8 cellular contexts compared by ENCODE assay signal in the genomic region with DNA sequence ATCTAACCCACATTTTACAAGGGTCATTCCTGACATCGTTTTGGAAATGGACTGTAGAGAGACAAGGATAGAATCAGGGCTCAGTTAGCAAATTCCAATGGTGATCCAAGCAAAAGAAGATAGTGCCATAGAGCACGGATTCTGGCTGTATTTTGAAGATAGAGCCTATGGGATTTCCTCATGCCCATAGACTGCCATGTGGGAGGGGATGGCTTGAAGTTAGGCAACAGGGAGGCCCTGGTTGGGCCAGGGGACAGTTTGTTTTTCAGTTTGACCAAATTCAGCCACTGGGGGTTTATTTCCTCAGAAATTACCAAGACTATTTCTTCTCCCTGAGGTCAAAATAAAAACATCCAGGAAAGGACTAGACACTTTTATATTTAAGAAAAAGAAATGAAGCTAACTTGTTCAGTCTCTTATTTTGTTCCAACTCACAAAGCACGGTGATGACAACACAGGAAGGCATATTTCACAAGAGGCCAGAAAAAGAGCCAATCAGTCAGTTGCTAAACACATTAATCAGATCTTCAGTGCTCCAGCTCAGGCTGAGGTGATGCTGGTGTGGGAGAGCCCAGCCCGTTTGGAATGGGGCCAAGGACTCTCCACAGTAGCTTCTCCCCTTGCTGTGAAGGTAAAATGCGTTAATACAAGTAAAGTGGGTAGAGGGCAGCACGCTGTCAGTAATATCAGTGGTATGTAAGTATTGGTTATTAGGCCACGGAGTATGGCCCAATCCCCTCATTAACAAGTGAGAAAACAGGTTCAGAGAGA. TPM values are rescaled to one million over a fixed set of nuclear protein-coding genes. Genes with fewer than 3 reads are reported as not detected.
A peak's percentile ranks its signal among the peaks of the same experiment; 100 is the strongest.
DNase-seq lines count a peak whose midpoint lies in the region; ATAC-seq and TF ChIP-seq lines count a peak whose summit lies in the region.

No MANE protein-coding gene starts in this region.

- no TSS peak for BruUV-seq in Caco-2 (replicated peaks; lab: Mats Ljungman, UMichigan)

- H3K27me3 ChIP-seq in lower lobe of right lung (ENCODE audit: low read depth) (no peaks in the 10 kb centered on the region), endodermal cell (ENCODE audit: control insufficient read depth, insufficient read depth, low read length, poor library complexity, severe bottlenecking) (peaks cover 16% of the 10 kb centered on the region), Caco-2 (replicated peaks; ENCODE audit: control insufficient read depth, insufficient read depth, low read length) (no peaks in the 10 kb centered on the region)

- H3K27me3 Mint-ChIP-seq in CD14-positive monocyte (ENCODE audit: low read depth in 3 of 3) (peaks cover 0 to 1% (median 0%) of the 10 kb centered on the region in 3 donors), endodermal cell (ENCODE audit: insufficient read depth) (peaks cover 14% of the 10 kb centered on the region), Caco-2 (ENCODE audit: insufficient read depth, unreplicated experiment) (no peaks in the 10 kb centered on the region)

- H3K9me3 ChIP-seq in lower lobe of right lung (no peaks in the 10 kb centered on the region), endodermal cell (ENCODE audit: control insufficient read depth, low read length) (peaks cover 11% of the 10 kb centered on the region), Caco-2 (peaks cover 3% of the 10 kb centered on the region; the same call in 1 of the 2 replicates)

- CTCF ChIA-PET in Caco-2 (lab: Charles Lee) = interaction anchor here (1.0 kb wide), 1 partner anchor 21 kb away, joined by 4 read pairs; no protein-coding TSS in a partner anchor

- H3K36me3 Mint-ChIP-seq in CD14-positive monocyte = peaks cover 0 to 3% of the 10 kb centered on the region in 2 donors
- H3K36me3 Mint-ChIP-seq in endodermal cell (ENCODE audit: low read depth) = peaks cover 3% of the 10 kb centered on the region
- H3K36me3 Mint-ChIP-seq in Caco-2 (ENCODE audit: insufficient read depth, unreplicated experiment) = no peaks in the 10 kb centered on the region

- intact Hi-C loops in CD14-positive monocyte (cut with micrococcal nuclease) (loop anchor here (2.0 to 10.0 kb wide), 3 partner anchors 14 to 698 kb away; no protein-coding TSS in a partner anchor), lower lobe of right lung (cut with DNase I) (no loop called here), Caco-2 (cut with micrococcal nuclease; ENCODE audit: unreplicated experiment) (no loop called here), posterior cingulate gyrus (cut with DNase I) (no loop called here)

- H3K9me3 Mint-ChIP-seq in CD14-positive monocyte (no peaks in the 10 kb centered on the region), endodermal cell (peaks cover 14% of the 10 kb centered on the region), Caco-2 (ENCODE audit: unreplicated experiment) (peaks cover 7% of the 10 kb centered on the region)

- WGBS in endodermal cell (ENCODE audit: insufficient coverage in 1 of 2, insufficient read length in 1 of 2), 2 experiments = 74 to 76% methylated on average over 5 to 7 of the region's 7 CpGs

- no peak overlapping the region for H3K9ac ChIP-seq in endodermal cell (ENCODE audit: extremely low read depth, low read length, poor library complexity, severe bottlenecking)

- H3K4me3 Mint-ChIP-seq in CD14-positive monocyte = peak overlapping the region in 1 of 2 donors; percentile 81
- no peak overlapping the region for H3K4me3 Mint-ChIP-seq in endodermal cell
- H3K4me3 Mint-ChIP-seq in Caco-2 (ENCODE audit: unreplicated experiment) = no peak overlapping the region

- H3K4me3 ChIP-seq in astrocyte of the cerebellum (ENCODE audit: low read depth, low read length) (no peak overlapping the region), lower lobe of right lung (no peak overlapping the region), endodermal cell (ENCODE audit: low read length) (no peak overlapping the region), Caco-2 (ENCODE audit: low read depth, low read length) (no peak overlapping the region)

- H3K4me1 Mint-ChIP-seq in CD14-positive monocyte = peaks cover 67% of the 10 kb centered on the region
- H3K4me1 Mint-ChIP-seq in endodermal cell = no peaks in the 10 kb centered on the region
- H3K4me1 Mint-ChIP-seq in Caco-2 (ENCODE audit: low read depth, unreplicated experiment) = no peaks in the 10 kb centered on the region

- no peak for ATAC-seq in lower lobe of right lung
- ATAC-seq in HG03095 (IDR thresholded peaks at IDR 0.05; ENCODE audit: unreplicated experiment) = no peak

- in situ Hi-C loops in astrocyte of the cerebellum (cut with HindIII; ENCODE audit: low sequenced_read_pairs) = no loop called here

- peak; percentile 90 for DNase-seq in CD14-positive monocyte (ENCODE audit: low spot score)
- peak; percentile 68 for DNase-seq in NCI-H2029 (lab: John Stamatoyannopoulos, UW)
- peak; percentile 33 for DNase-seq in astrocyte of the cerebellum (ENCODE audit: low read depth)
- no peak for DNase-seq in lower lobe of right lung
- no peak for DNase-seq in endodermal cell
- no peak for DNase-seq in Caco-2
- no peak for DNase-seq in posterior cingulate gyrus

- H3K27ac ChIP-seq in lower lobe of right lung (peak overlapping the region; percentile 56), endodermal cell (ENCODE audit: low read depth, low read length) (no peak overlapping the region)

- H3K4me1 ChIP-seq in lower lobe of right lung (peaks cover 20% of the 10 kb centered on the region), endodermal cell (ENCODE audit: control insufficient read depth, insufficient read depth, low read length) (no peaks in the 10 kb centered on the region), Caco-2 (peaks cover 6% of the 10 kb centered on the region; the same call in 1 of the 2 replicates)

- H3K36me3 ChIP-seq in lower lobe of right lung (no peaks in the 10 kb centered on the region), endodermal cell (ENCODE audit: control insufficient read depth, insufficient read depth, low read length) (no peaks in the 10 kb centered on the region), Caco-2 (ENCODE audit: control insufficient read depth, insufficient read depth, low read length) (no peaks in the 10 kb centered on the region)

- POLR2A ChIA-PET in Caco-2 (lab: Charles Lee) = no interaction called here

- TF ChIP-seq CTCF in CD14-positive monocyte (IDR thresholded peaks at IDR 0.05) (no peak), astrocyte of the cerebellum (IDR thresholded peaks at IDR 0.05; ENCODE audit: low read depth, low read length, missing control alignments) (no peak), lower lobe of right lung (IDR thresholded peaks at IDR 0.05) (no peak), endodermal cell (conservative IDR thresholded peaks at IDR 0.05) (no peak), Caco-2 (IDR thresholded peaks at IDR 0.05; ENCODE audit: insufficient read depth in 1 of 2, low read depth in 1 of 2, low read length in 1 of 2, severe bottlenecking in 1 of 2, unreplicated experiment in 1 of 2) (no peak)

- H3K27ac Mint-ChIP-seq in CD14-positive monocyte (peak overlapping the region; percentile 96 to 99 (median 98)), endodermal cell (no peak overlapping the region), Caco-2 (ENCODE audit: unreplicated experiment) (no peak overlapping the region)

RNA-seq across cellular contexts. Expression of gene DCTN4, which starts 4.4 kb away (rescaled TPM):
- polyA plus RNA-seq in CD14-positive monocyte = 10 to 100 TPM; 14.6 to 16.3 TPM
- total RNA-seq in lower lobe of right lung (71.8 TPM), endodermal cell (10 to 100 TPM; 51.5 to 64.3 TPM), Caco-2 (2022) (55.8 and 62.2 TPM in 2 replicates)
- 67.7 TPM for polyA plus RNA-seq in endodermal cell (2013, experiment 1 of 2)
- 58.3 TPM for polyA plus RNA-seq in endodermal cell (2013, experiment 2 of 2)

RNA-seq across cellular contexts. Expression of gene SMIM3, which starts 15.3 kb away (rescaled TPM):
- polyA plus RNA-seq in CD14-positive monocyte = 10 to 100 TPM; 45.4 to 52.2 TPM
- 17.1 TPM for total RNA-seq in lower lobe of right lung
- total RNA-seq in endodermal cell = 1 to 10 TPM; 6.3 to 9.0 TPM
- polyA plus RNA-seq in endodermal cell (2013, experiment 1 of 2) = 9.3 TPM
- polyA plus RNA-seq in endodermal cell (2013, experiment 2 of 2) = 6.3 TPM
- 19.2 and 19.4 TPM in 2 replicates for total RNA-seq in Caco-2 (2022)

Comparison
In these comparisons a context has a peak if more than half of its experiments do, and no peak if none do; other contexts are left out.
1. DNase-seq: peak in CD14-positive monocyte (single experiment), NCI-H2029 (single experiment) and astrocyte of the cerebellum (single experiment); none in lower lobe of right lung (single experiment), endodermal cell (single experiment), Caco-2 (0 of 2) and posterior cingulate gyrus (0 of 10).
2. H3K27ac Mint-ChIP-seq: peak in CD14-positive monocyte (7 of 7); none in endodermal cell (single experiment) and Caco-2 (single experiment).
3. intact Hi-C loops: an anchor here in CD14-positive monocyte (2.0 to 10.0 kb wide); none called in lower lobe of right lung, Caco-2 and posterior cingulate gyrus.